In the genomic region with DNA sequence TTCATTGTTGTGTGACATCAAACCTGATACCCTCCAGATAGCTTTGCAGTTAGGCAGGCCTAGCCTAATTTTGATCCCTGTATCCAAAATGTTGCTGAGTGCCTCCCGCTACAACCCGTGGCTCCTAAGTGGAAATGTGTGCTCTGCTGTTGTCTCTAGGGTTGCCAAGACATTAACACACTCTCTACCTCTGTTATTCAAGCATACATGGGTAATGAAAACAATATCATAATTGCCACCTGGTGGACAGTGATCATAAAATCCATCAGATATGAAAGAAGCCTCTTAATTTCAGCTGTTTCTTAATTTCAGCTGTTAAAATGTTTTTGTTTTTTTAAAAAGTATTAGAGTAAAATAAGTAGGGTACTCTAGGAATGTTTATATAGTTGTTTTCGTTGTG, we compare ENCODE assay signal across 12 cellular contexts.
A peak's percentile ranks its signal among the peaks of the same experiment; 100 is the strongest.
DNase-seq lines count a peak whose midpoint lies in the region; ATAC-seq, FAIRE-seq and TF ChIP-seq lines count a peak whose summit lies in the region.
"Had no signal": no experiment of that assay in that cellular context is flagged by ENCODE, and none has a peak within 500 bp of the region (broad histone marks: within the 10 kb centered on the region; RNA-seq: fewer than 3 reads in every experiment).

No MANE protein-coding gene starts in this region.

- no peak for FAIRE-seq in urothelium cell line (lab: Jason Lieb, UNC)

- H3K27me3 Mint-ChIP-seq in stimulated activated memory B cell treated with anti-CD40 and anti-IgM and Interleukin-4, amounts not matched to agents 10 μg/mL and 1 μg/mL and 100 μg/mL, for 72 hours: no peaks in the 10 kb centered on the region
- H3K27me3 Mint-ChIP-seq: activated naive CD8-positive, alpha-beta T cell; CD4-positive, alpha-beta T cell had no signal

- H3K4me3 ChIP-seq in epithelial cell of proximal tubule (ENCODE audit: low read depth, low read length): no peak overlapping the region
- H3K4me3 ChIP-seq: lung had no signal

- no peaks in the 10 kb centered on the region for H3K36me3 Mint-ChIP-seq in stimulated activated memory B cell treated with anti-CD40 and anti-IgM and Interleukin-4, amounts not matched to agents 10 μg/mL and 1 μg/mL and 100 μg/mL, for 72 hours
- H3K36me3 Mint-ChIP-seq: activated naive CD8-positive, alpha-beta T cell had no signal

- H3K9me3 Mint-ChIP-seq in stimulated activated memory B cell treated with anti-CD40 and anti-IgM and Interleukin-4, amounts not matched to agents 10 μg/mL and 1 μg/mL and 100 μg/mL, for 72 hours: no peaks in the 10 kb centered on the region
- H3K9me3 Mint-ChIP-seq: CD4-positive, alpha-beta T cell had no signal

- TF ChIP-seq CTCF in epithelial cell of proximal tubule (conservative IDR thresholded peaks at IDR 0.05; ENCODE audit: low read depth, low read length): peak; percentile 35

- H3K27ac Mint-ChIP-seq in stimulated activated memory B cell treated with anti-CD40 and anti-IgM and Interleukin-4, amounts not matched to agents 10 μg/mL and 1 μg/mL and 100 μg/mL, for 72 hours: no peak overlapping the region
- H3K27ac Mint-ChIP-seq: activated naive CD8-positive, alpha-beta T cell; CD4-positive, alpha-beta T cell had no signal

- ATAC-seq in stimulated activated memory B cell treated with anti-CD40 and anti-IgM and Interleukin-4, amounts not matched to agents 10 μg/mL and 1 μg/mL and 100 μg/mL, for 72 hours: no peak

- no peak overlapping the region for H3K4me3 Mint-ChIP-seq in stimulated activated memory B cell treated with anti-CD40 and anti-IgM and Interleukin-4, amounts not matched to agents 10 μg/mL and 1 μg/mL and 100 μg/mL, for 72 hours
- H3K4me3 Mint-ChIP-seq: activated naive CD8-positive, alpha-beta T cell; CD4-positive, alpha-beta T cell had no signal

- DNase-seq in NOMO-1 treated with DMSO at 0.1 percent for 48 hours (lab: John Stamatoyannopoulos, UW; ENCODE audit: unreplicated experiment): peak; percentile 17
- DNase-seq in NOMO-1 treated with dmso at 0.1 percent for 144 hours (lab: John Stamatoyannopoulos, UW; ENCODE audit: unreplicated experiment): no peak
- DNase-seq in NCI-H524 (lab: John Stamatoyannopoulos, UW): peak; percentile 31 to 54
- no peak for DNase-seq in epithelial cell of proximal tubule (ENCODE audit: low read depth)
- DNase-seq in urothelium cell line (ENCODE audit: low spot score): peak; percentile 11
- DNase-seq in activated CD4-positive, alpha-beta T cell treated with anti-CD3 and anti-CD28 coated beads, Interleukin-2, amount 50 U/mL, for 48 hours: no peak
- DNase-seq in effector CD4-positive, alpha-beta T cell: no peak
- DNase-seq: CD4-positive, alpha-beta T cell; SIG-M5 had no signal

- H3K4me1 Mint-ChIP-seq in stimulated activated memory B cell treated with anti-CD40 and anti-IgM and Interleukin-4, amounts not matched to agents 10 μg/mL and 1 μg/mL and 100 μg/mL, for 72 hours: no peaks in the 10 kb centered on the region

Comparison
In these comparisons a context has a peak if more than half of its experiments do, and no peak if none do; other contexts are left out.
1. DNase-seq: peak in NOMO-1 treated with DMSO at 0.1 percent for 48 hours (single experiment), NCI-H524 (2 of 2) and urothelium cell line (single experiment); none in NOMO-1 treated with dmso at 0.1 percent for 144 hours (single experiment), epithelial cell of proximal tubule (single experiment), activated CD4-positive, alpha-beta T cell treated with anti-CD3 and anti-CD28 coated beads, Interleukin-2, amount 50 U/mL, for 48 hours (0 of 2) and effector CD4-positive, alpha-beta T cell (single experiment).